8 cellular contexts compared by ENCODE assay signal in the genomic region with DNA sequence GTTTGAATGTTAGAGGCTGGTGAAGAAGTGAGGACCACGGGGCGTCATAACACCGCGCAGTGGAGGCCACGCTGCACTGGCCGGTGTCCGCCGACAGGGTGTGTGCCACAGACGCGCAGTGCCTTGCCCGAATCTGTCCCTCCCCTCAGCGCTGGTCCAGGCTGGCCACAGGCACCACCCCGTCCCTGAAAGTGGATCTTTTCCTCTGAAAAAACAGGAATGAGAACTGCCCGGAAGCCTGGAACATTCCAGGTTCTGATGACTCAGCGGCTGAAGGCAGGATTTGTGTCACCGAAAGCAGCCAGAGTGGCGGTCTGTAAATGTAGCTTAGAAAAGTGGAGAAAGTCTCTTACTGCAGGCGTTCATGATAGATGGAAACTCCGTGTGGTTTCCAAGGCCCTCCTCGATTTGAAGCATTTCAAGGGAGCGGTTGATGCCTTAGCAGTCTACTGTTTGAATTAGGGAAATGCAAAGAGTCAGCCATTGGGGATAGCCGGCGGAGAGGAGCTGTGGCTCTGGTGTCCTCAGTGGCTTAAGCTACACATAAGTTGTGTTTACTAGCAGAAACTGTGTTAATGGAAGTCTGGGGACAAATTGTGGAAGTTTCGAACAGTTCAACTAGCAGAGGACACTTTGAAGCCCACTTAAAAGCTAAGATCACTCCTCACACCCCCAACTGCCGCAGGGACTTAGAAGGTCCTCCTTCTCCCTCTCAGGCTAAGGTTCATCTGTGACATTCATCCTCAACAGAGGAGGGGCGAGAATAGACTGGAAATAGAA.
DNase-seq lines count a peak whose midpoint lies in the region; TF ChIP-seq lines count a peak whose summit lies in the region.

No MANE protein-coding gene starts in this region.

- no peaks in the 10 kb centered on the region; the same call in 1 of the 2 replicates for H3K27me3 Mint-ChIP-seq in HFFc6 (ENCODE audit: insufficient read depth)

- H3K36me3 Mint-ChIP-seq in HFFc6 (ENCODE audit: low read depth) = no peaks in the 10 kb centered on the region

- H3K4me1 Mint-ChIP-seq in HFFc6 (ENCODE audit: low read depth) = peaks cover 26% of the 10 kb centered on the region

- TF ChIP-seq CTCF in GM12865 (IDR thresholded peaks at IDR 0.05; ENCODE audit: insufficient read depth, low read depth, low read length, missing control alignments) (peak; percentile 84), HFFc6 (IDR thresholded peaks at IDR 0.05) (peak; percentile 84), NB4 (IDR thresholded peaks at IDR 0.05; ENCODE audit: low read depth, low read length) (peak; percentile 73)

- peak; percentile 61 for TF ChIP-seq POLR2A in NB4 (IDR thresholded peaks at IDR 0.05; ENCODE audit: extremely low read depth, insufficient read length)

- H3K4me3 Mint-ChIP-seq in HFFc6 = no peak overlapping the region

- H3K4me3 ChIP-seq in GM12865 (ENCODE audit: low read depth, low read length) (peak overlapping the region; percentile 79), NB4 (ENCODE audit: low read depth, low read length) (peak overlapping the region; percentile 77), skeletal muscle cell (ENCODE audit: low read depth, low read length) (peak overlapping the region; percentile 55)

- H3K27ac Mint-ChIP-seq in HFFc6 = no peak overlapping the region

- DNase-seq in GM12865 (ENCODE audit: low read depth) (peak; percentile 93), HFFc6 (peak; percentile 99), NB4 (ENCODE audit: low read depth) (peak; percentile 93), T-helper 9 cell (peak; percentile 69), astrocyte of the hippocampus (ENCODE audit: low read depth, low spot score) (peak; percentile 98), iPS DF 4.7 (ENCODE audit: extremely low read depth, low spot score) (peak; percentile 62), skeletal muscle cell (ENCODE audit: low read depth) (peak; percentile 92), medulla oblongata (ENCODE audit: extremely low spot score) (no peak)

- no peaks in the 10 kb centered on the region for H3K9me3 Mint-ChIP-seq in HFFc6
